ENCODE assay signal across 1 cellular context in genomic region chr21:15004721-15005370, GRCh38.
TF ChIP-seq lines count a peak whose summit lies in the region.

No MANE protein-coding gene starts in this region.

TF ChIP-seq in HepG2, 621 proteins besides CTCF, POLR2A, EP300 and RAD21:
- TF ChIP-seq ZNF557 (CRISPR knock-in tag; IDR thresholded peaks at IDR 0.05) (no peak), HNRNPLL (IDR thresholded peaks at IDR 0.05; ENCODE audit: low read depth, low read length, poor library complexity, severe bottlenecking) (no peak), SRF (IDR thresholded peaks at IDR 0.05; ENCODE audit: low read depth, low read length) (no peak), CBX1 (IDR thresholded peaks at IDR 0.05; ENCODE audit: low read depth) (no peak), ZBTB40 (IDR thresholded peaks at IDR 0.05) (no peak), ZBTB40 (CRISPR knock-in tag; IDR thresholded peaks at IDR 0.05) (no peak), ZNF33A (CRISPR knock-in tag; IDR thresholded peaks at IDR 0.05; ENCODE audit: borderline replicate concordance) (no peak), ZNF761 (CRISPR knock-in tag; conservative IDR thresholded peaks at IDR 0.05) (no peak), ZNF839 (CRISPR knock-in tag; IDR thresholded peaks at IDR 0.05; ENCODE audit: borderline replicate concordance) (no peak), ZNF556 (CRISPR knock-in tag; IDR thresholded peaks at IDR 0.05; ENCODE audit: borderline replicate concordance) (no peak), HMGXB4 (CRISPR knock-in tag; IDR thresholded peaks at IDR 0.05; ENCODE audit: borderline replicate concordance in 1 of 2, low read depth in 1 of 2) (no peak), XRCC5 (optimal IDR thresholded peaks at IDR 0.05; ENCODE audit: low read length) (no peak), CREBL2 (CRISPR knock-in tag; IDR thresholded peaks at IDR 0.05; ENCODE audit: borderline replicate concordance) (no peak), HMGA1 (CRISPR knock-in tag; conservative IDR thresholded peaks at IDR 0.05) (no peak), ZNF747 (CRISPR knock-in tag; IDR thresholded peaks at IDR 0.05; ENCODE audit: borderline replicate concordance) (no peak), ZUFSP (CRISPR knock-in tag; IDR thresholded peaks at IDR 0.05; ENCODE audit: borderline replicate concordance) (no peak)
